14 cellular contexts compared by ENCODE assay signal in genomic region chr19:55617426-55617825, GRCh38.
"Had no signal": no experiment of that assay in that cellular context is flagged by ENCODE, and none has a peak within 500 bp of the region (broad histone marks: within the 10 kb centered on the region; RNA-seq: fewer than 3 reads in every experiment).

No MANE protein-coding gene starts in this region.

- ATAC-seq: activated T-cell treated with anti-CD3 and anti-CD28 coated beads, Interleukin-2, amount 50 U/mL, for 72 hours; natural killer cell treated with Interleukin-12 subunit alpha and Interleukin-12 subunit beta and Interleukin-15 and Interleukin-18, amount 100 ng/mL, for 72 hours; pancreas; SK-N-SH treated with all-trans-retinoic acid at 6 μM for 48 hours had no signal

- H3K27ac ChIP-seq: pancreas, tibial artery, vagina had no signal

- DNase-seq: activated B cell treated with CpG ODN at 0.5 μM for 24 hours; activated gamma-delta T cell treated with Interleukin-2 at 50 U/mL for 16 hours; activated T-cell treated with anti-CD3 and anti-CD28 coated beads, Interleukin-2, amount 50 U/mL, for 72 hours; caudate nucleus; glutamatergic neuron; pancreas; retina; tibial artery had no signal

- H3K4me3 Mint-ChIP-seq: activated B cell treated with CpG ODN at 0.5 μM for 24 hours; activated T-cell treated with anti-CD3 and anti-CD28 coated beads, Interleukin-2, amount 50 U/mL, for 72 hours; dendritic cell treated with granulocyte-macrophage colony-stimulating factor and Interleukin-4, amounts not matched to agents 40 ng/mL and 50 ng/mL, for 4 days; memory B cell; natural killer cell treated with Interleukin-12 subunit alpha and Interleukin-12 subunit beta and Interleukin-15 and Interleukin-18, amount 100 ng/mL, for 72 hours had no signal

- H3K27me3 Mint-ChIP-seq: activated B cell treated with CpG ODN at 0.5 μM for 24 hours; dendritic cell treated with granulocyte-macrophage colony-stimulating factor and Interleukin-4, amounts not matched to agents 40 ng/mL and 50 ng/mL, for 4 days; memory B cell; natural killer cell treated with Interleukin-12 subunit alpha and Interleukin-12 subunit beta and Interleukin-15 and Interleukin-18, amount 100 ng/mL, for 72 hours had no signal

- H3K4me3 ChIP-seq: esophagus muscularis mucosa, pancreas, tibial artery, vagina had no signal

- H3K9me3 ChIP-seq: esophagus muscularis mucosa, pancreas, tibial artery, vagina had no signal

- H3K9me3 Mint-ChIP-seq: activated B cell treated with CpG ODN at 0.5 μM for 24 hours; activated T-cell treated with anti-CD3 and anti-CD28 coated beads, Interleukin-2, amount 50 U/mL, for 72 hours; dendritic cell treated with granulocyte-macrophage colony-stimulating factor and Interleukin-4, amounts not matched to agents 40 ng/mL and 50 ng/mL, for 4 days; memory B cell; natural killer cell treated with Interleukin-12 subunit alpha and Interleukin-12 subunit beta and Interleukin-15 and Interleukin-18, amount 100 ng/mL, for 72 hours had no signal

- H3K27ac Mint-ChIP-seq: activated B cell treated with CpG ODN at 0.5 μM for 24 hours; activated T-cell treated with anti-CD3 and anti-CD28 coated beads, Interleukin-2, amount 50 U/mL, for 72 hours; dendritic cell treated with granulocyte-macrophage colony-stimulating factor and Interleukin-4, amounts not matched to agents 40 ng/mL and 50 ng/mL, for 4 days; memory B cell; natural killer cell treated with Interleukin-12 subunit alpha and Interleukin-12 subunit beta and Interleukin-15 and Interleukin-18, amount 100 ng/mL, for 72 hours had no signal
